ENCODE assay signal across 3 cellular contexts in genomic region chr10:129836253-129836652, GRCh38.
"Had no signal": no experiment of that assay in that cellular context is flagged by ENCODE, and none has a peak within 500 bp of the region (broad histone marks: within the 10 kb centered on the region; RNA-seq: fewer than 3 reads in every experiment).

No MANE protein-coding gene starts in this region.

- DNase-seq: GDM1, GF-D8 had no signal

- H3K4me3 ChIP-seq: GM12878 had no signal
